ENCODE assay signal across 1 cellular context in the genomic region with DNA sequence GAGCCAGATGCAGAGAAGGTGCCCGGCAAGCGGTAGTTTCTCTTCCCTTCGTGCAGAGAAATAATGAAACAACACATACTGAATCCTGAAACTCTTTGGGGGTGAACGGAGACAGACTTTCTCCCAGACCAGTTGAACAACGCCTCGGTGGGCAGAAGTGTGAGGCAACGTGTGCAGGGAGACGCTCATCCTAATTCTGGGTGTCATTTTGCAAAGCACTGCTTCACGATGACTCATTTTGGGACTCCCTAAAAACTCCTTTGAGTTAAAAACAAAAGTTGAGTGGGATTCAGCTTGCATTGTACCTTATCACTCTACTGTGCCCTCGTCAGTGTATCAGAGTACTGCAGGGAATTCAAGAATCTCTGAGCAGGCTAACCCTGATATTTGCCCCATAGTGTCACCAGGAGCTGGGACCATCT.
TF ChIP-seq lines count a peak whose summit lies in the region.

No MANE protein-coding gene starts in this region.

TF ChIP-seq in GM12878, 131 proteins besides CTCF, POLR2A, EP300 and RAD21 (continued from another document and continues in another):
- TF ChIP-seq, protein P1, sequence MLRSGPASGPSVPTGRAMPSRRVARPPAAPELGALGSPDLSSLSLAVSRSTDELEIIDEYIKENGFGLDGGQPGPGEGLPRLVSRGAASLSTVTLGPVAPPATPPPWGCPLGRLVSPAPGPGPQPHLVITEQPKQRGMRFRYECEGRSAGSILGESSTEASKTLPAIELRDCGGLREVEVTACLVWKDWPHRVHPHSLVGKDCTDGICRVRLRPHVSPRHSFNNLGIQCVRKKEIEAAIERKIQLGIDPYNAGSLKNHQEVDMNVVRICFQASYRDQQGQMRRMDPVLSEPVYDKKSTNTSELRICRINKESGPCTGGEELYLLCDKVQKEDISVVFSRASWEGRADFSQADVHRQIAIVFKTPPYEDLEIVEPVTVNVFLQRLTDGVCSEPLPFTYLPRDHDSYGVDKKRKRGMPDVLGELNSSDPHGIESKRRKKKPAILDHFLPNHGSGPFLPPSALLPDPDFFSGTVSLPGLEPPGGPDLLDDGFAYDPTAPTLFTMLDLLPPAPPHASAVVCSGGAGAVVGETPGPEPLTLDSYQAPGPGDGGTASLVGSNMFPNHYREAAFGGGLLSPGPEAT (IDR thresholded peaks at IDR 0.05; ENCODE audit: low read depth), result peak; percentile 98
- TF ChIP-seq ZNF207 (IDR thresholded peaks at IDR 0.05; ENCODE audit: borderline replicate concordance) (peak; percentile 72; the same call in 1 of the 2 replicates), SIN3A (IDR thresholded peaks at IDR 0.05; ENCODE audit: low read depth, low read length) (no peak), SMC3 (IDR thresholded peaks at IDR 0.05; ENCODE audit: borderline replicate concordance, low read length) (peak; percentile 18; the same call in 1 of the 2 replicates), RBBP5 (conservative IDR thresholded peaks at IDR 0.05) (no peak), EZH2 (IDR thresholded peaks at IDR 0.05; ENCODE audit: borderline replicate concordance, control insufficient read depth, low read depth, low read length) (no peak), KDM1A (IDR thresholded peaks at IDR 0.05; ENCODE audit: borderline replicate concordance) (no peak), IKZF2 (IDR thresholded peaks at IDR 0.05) (peak; percentile 100), JUNB (IDR thresholded peaks at IDR 0.05) (peak; percentile 97), TAF1 (IDR thresholded peaks at IDR 0.05; ENCODE audit: borderline replicate concordance, low read depth, low read length) (0 out of 2 replicates have a peak, but pooled peaks have one; percentile 55), PML (IDR thresholded peaks at IDR 0.05; ENCODE audit: low read length) (no peak), MXI1 (IDR thresholded peaks at IDR 0.05; ENCODE audit: low read depth, low read length) (no peak), PAX5 (IDR thresholded peaks at IDR 0.05; ENCODE audit: borderline replicate concordance, low read depth, low read length) (peak; percentile 85), NFIC (IDR thresholded peaks at IDR 0.05; ENCODE audit: low read depth, low read length) (no peak), ETV6 (conservative IDR thresholded peaks at IDR 0.05 in 1 of 2, IDR thresholded peaks at IDR 0.05 in 1 of 2; ENCODE audit: borderline replicate concordance in 1 of 2, low read depth in 1 of 2) (peak in 1 of 2 experiments; percentile 81; a peak in 2 of 4 replicates), CHD4 (IDR thresholded peaks at IDR 0.05) (no peak), RUNX3 (IDR thresholded peaks at IDR 0.05; ENCODE audit: low read length) (no peak), BRCA1 (IDR thresholded peaks at IDR 0.05; ENCODE audit: low read depth, low read length) (no peak), BACH1 (IDR thresholded peaks at IDR 0.05; ENCODE audit: borderline replicate concordance) (peak; percentile 81; the same call in 1 of the 2 replicates), HCFC1 (IDR thresholded peaks at IDR 0.05; ENCODE audit: low read length) (no peak), NFXL1 (IDR thresholded peaks at IDR 0.05; ENCODE audit: borderline replicate concordance) (no peak), KAT2A (conservative IDR thresholded peaks at IDR 0.05; ENCODE audit: control insufficient read depth, low read depth, low read length) (no peak), NRF1 (conservative IDR thresholded peaks at IDR 0.05; ENCODE audit: low read depth, low read length) (no peak), TCF7 (IDR thresholded peaks at IDR 0.05; ENCODE audit: borderline replicate concordance) (no peak), CHD2 (IDR thresholded peaks at IDR 0.05; ENCODE audit: borderline replicate concordance, low read depth, low read length) (peak; percentile 65; the same call in 1 of the 2 replicates), RFX5 (IDR thresholded peaks at IDR 0.05; ENCODE audit: low read depth, low read length) (no peak), SPI1 (IDR thresholded peaks at IDR 0.05; ENCODE audit: borderline replicate concordance, insufficient read depth, low read depth, low read length) (peak; percentile 85), ZNF384 (IDR thresholded peaks at IDR 0.05; ENCODE audit: borderline replicate concordance, low read depth, low read length) (no peak; the same call in 1 of the 2 replicates), SMARCA5 (IDR thresholded peaks at IDR 0.05) (no peak), HDGF (IDR thresholded peaks at IDR 0.05) (no peak), DPF2 (IDR thresholded peaks at IDR 0.05) (peak; percentile 97), TBL1XR1 (IDR thresholded peaks at IDR 0.05; ENCODE audit: low read depth, low read length) (peak; percentile 65), ZNF274 (IDR thresholded peaks at IDR 0.05; ENCODE audit: insufficient read depth, insufficient read length) (no peak), BMI1 (IDR thresholded peaks at IDR 0.05; ENCODE audit: borderline replicate concordance) (peak; percentile 69; the same call in 1 of the 2 replicates), MTA2 (IDR thresholded peaks at IDR 0.05; ENCODE audit: low read depth) (peak; percentile 92), KLF5 (IDR thresholded peaks at IDR 0.05; ENCODE audit: partially characterized antibody) (no peak)
- TF ChIP-seq, protein P2, sequence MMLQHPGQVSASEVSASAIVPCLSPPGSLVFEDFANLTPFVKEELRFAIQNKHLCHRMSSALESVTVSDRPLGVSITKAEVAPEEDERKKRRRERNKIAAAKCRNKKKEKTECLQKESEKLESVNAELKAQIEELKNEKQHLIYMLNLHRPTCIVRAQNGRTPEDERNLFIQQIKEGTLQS (IDR thresholded peaks at IDR 0.05; ENCODE audit: borderline replicate concordance, extremely low read depth, low read depth, low read length), result no peak
- TF ChIP-seq, protein P3, sequence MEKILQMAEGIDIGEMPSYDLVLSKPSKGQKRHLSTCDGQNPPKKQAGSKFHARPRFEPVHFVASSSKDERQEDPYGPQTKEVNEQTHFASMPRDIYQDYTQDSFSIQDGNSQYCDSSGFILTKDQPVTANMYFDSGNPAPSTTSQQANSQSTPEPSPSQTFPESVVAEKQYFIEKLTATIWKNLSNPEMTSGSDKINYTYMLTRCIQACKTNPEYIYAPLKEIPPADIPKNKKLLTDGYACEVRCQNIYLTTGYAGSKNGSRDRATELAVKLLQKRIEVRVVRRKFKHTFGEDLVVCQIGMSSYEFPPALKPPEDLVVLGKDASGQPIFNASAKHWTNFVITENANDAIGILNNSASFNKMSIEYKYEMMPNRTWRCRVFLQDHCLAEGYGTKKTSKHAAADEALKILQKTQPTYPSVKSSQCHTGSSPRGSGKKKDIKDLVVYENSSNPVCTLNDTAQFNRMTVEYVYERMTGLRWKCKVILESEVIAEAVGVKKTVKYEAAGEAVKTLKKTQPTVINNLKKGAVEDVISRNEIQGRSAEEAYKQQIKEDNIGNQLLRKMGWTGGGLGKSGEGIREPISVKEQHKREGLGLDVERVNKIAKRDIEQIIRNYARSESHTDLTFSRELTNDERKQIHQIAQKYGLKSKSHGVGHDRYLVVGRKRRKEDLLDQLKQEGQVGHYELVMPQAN (conservative IDR thresholded peaks at IDR 0.05), result peak; percentile 35
- TF ChIP-seq, protein P4, sequence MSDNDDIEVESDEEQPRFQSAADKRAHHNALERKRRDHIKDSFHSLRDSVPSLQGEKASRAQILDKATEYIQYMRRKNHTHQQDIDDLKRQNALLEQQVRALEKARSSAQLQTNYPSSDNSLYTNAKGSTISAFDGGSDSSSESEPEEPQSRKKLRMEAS (IDR thresholded peaks at IDR 0.05; ENCODE audit: low read depth, low read length), result peak; percentile 57; the same call in 1 of the 2 replicates
- TF ChIP-seq, protein P5, sequence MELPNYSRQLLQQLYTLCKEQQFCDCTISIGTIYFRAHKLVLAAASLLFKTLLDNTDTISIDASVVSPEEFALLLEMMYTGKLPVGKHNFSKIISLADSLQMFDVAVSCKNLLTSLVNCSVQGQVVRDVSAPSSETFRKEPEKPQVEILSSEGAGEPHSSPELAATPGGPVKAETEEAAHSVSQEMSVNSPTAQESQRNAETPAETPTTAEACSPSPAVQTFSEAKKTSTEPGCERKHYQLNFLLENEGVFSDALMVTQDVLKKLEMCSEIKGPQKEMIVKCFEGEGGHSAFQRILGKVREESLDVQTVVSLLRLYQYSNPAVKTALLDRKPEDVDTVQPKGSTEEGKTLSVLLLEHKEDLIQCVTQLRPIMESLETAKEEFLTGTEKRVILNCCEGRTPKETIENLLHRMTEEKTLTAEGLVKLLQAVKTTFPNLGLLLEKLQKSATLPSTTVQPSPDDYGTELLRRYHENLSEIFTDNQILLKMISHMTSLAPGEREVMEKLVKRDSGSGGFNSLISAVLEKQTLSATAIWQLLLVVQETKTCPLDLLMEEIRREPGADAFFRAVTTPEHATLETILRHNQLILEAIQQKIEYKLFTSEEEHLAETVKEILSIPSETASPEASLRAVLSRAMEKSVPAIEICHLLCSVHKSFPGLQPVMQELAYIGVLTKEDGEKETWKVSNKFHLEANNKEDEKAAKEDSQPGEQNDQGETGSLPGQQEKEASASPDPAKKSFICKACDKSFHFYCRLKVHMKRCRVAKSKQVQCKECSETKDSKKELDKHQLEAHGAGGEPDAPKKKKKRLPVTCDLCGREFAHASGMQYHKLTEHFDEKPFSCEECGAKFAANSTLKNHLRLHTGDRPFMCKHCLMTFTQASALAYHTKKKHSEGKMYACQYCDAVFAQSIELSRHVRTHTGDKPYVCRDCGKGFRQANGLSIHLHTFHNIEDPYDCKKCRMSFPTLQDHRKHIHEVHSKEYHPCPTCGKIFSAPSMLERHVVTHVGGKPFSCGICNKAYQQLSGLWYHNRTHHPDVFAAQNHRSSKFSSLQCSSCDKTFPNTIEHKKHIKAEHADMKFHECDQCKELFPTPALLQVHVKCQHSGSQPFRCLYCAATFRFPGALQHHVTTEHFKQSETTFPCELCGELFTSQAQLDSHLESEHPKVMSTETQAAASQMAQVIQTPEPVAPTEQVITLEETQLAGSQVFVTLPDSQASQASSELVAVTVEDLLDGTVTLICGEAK (IDR thresholded peaks at IDR 0.05; ENCODE audit: borderline replicate concordance), result no peak
- TF ChIP-seq, protein P6, sequence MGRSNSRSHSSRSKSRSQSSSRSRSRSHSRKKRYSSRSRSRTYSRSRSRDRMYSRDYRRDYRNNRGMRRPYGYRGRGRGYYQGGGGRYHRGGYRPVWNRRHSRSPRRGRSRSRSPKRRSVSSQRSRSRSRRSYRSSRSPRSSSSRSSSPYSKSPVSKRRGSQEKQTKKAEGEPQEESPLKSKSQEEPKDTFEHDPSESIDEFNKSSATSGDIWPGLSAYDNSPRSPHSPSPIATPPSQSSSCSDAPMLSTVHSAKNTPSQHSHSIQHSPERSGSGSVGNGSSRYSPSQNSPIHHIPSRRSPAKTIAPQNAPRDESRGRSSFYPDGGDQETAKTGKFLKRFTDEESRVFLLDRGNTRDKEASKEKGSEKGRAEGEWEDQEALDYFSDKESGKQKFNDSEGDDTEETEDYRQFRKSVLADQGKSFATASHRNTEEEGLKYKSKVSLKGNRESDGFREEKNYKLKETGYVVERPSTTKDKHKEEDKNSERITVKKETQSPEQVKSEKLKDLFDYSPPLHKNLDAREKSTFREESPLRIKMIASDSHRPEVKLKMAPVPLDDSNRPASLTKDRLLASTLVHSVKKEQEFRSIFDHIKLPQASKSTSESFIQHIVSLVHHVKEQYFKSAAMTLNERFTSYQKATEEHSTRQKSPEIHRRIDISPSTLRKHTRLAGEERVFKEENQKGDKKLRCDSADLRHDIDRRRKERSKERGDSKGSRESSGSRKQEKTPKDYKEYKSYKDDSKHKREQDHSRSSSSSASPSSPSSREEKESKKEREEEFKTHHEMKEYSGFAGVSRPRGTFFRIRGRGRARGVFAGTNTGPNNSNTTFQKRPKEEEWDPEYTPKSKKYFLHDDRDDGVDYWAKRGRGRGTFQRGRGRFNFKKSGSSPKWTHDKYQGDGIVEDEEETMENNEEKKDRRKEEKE (IDR thresholded peaks at IDR 0.05), result no peak
- TF ChIP-seq, protein P7, sequence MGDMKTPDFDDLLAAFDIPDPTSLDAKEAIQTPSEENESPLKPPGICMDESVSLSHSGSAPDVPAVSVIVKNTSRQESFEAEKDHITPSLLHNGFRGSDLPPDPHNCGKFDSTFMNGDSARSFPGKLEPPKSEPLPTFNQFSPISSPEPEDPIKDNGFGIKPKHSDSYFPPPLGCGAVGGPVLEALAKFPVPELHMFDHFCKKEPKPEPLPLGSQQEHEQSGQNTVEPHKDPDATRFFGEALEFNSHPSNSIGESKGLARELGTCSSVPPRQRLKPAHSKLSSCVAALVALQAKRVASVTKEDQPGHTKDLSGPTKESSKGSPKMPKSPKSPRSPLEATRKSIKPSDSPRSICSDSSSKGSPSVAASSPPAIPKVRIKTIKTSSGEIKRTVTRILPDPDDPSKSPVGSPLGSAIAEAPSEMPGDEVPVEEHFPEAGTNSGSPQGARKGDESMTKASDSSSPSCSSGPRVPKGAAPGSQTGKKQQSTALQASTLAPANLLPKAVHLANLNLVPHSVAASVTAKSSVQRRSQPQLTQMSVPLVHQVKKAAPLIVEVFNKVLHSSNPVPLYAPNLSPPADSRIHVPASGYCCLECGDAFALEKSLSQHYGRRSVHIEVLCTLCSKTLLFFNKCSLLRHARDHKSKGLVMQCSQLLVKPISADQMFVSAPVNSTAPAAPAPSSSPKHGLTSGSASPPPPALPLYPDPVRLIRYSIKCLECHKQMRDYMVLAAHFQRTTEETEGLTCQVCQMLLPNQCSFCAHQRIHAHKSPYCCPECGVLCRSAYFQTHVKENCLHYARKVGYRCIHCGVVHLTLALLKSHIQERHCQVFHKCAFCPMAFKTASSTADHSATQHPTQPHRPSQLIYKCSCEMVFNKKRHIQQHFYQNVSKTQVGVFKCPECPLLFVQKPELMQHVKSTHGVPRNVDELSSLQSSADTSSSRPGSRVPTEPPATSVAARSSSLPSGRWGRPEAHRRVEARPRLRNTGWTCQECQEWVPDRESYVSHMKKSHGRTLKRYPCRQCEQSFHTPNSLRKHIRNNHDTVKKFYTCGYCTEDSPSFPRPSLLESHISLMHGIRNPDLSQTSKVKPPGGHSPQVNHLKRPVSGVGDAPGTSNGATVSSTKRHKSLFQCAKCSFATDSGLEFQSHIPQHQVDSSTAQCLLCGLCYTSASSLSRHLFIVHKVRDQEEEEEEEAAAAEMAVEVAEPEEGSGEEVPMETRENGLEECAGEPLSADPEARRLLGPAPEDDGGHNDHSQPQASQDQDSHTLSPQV (IDR thresholded peaks at IDR 0.05), result no peak
- TF ChIP-seq, protein P8, sequence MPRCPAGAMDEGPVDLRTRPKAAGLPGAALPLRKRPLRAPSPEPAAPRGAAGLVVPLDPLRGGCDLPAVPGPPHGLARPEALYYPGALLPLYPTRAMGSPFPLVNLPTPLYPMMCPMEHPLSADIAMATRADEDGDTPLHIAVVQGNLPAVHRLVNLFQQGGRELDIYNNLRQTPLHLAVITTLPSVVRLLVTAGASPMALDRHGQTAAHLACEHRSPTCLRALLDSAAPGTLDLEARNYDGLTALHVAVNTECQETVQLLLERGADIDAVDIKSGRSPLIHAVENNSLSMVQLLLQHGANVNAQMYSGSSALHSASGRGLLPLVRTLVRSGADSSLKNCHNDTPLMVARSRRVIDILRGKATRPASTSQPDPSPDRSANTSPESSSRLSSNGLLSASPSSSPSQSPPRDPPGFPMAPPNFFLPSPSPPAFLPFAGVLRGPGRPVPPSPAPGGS (IDR thresholded peaks at IDR 0.05; ENCODE audit: borderline replicate concordance, insufficient read depth, low read depth, low read length, poor library complexity, severe bottlenecking), result peak; percentile 74
